In genomic region chr7:35865287-35865686, GRCh38 we compare ENCODE assay signal across 18 cellular contexts.
DNase-seq lines count a peak whose midpoint lies in the region; ATAC-seq, FAIRE-seq and TF ChIP-seq lines count a peak whose summit lies in the region.
"Had no signal": no experiment of that assay in that cellular context is flagged by ENCODE, and none has a peak within 500 bp of the region (broad histone marks: within the 10 kb centered on the region; RNA-seq: fewer than 3 reads in every experiment).

No MANE protein-coding gene starts in this region.

- H3K4me3 ChIP-seq in cardiac muscle cell (no peak overlapping the region), hepatocyte (no peak overlapping the region), osteoblast (ENCODE audit: insufficient read depth, low read length) (no peak overlapping the region)
- H3K4me3 ChIP-seq: BLaER1, GM23338 had no signal

- H2AFZ ChIP-seq in hepatocyte (no peak overlapping the region), osteoblast (ENCODE audit: low read length) (no peak overlapping the region)
- H2AFZ ChIP-seq: GM23338 had no signal

- H3K27ac ChIP-seq in cardiac muscle cell: peak overlapping the region; percentile 81
- peak overlapping the region; percentile 31 for H3K27ac ChIP-seq in hepatocyte
- H3K27ac ChIP-seq in osteoblast (ENCODE audit: low read depth, low read length): no peak overlapping the region
- H3K27ac ChIP-seq: 22Rv1, BLaER1, HL-60 had no signal

- FAIRE-seq in GM12891 (lab: Jason Lieb, UNC): no peak
- FAIRE-seq: GM18507 had no signal

- H3K4me1 ChIP-seq in cardiac muscle cell (ENCODE audit: low read depth) (peaks cover 17% of the 10 kb centered on the region), hepatocyte (ENCODE audit: insufficient read depth) (peaks cover 7% of the 10 kb centered on the region), osteoblast (ENCODE audit: insufficient read depth, low read length) (peaks cover 11% of the 10 kb centered on the region)
- H3K4me1 ChIP-seq: BLaER1 had no signal

- TF ChIP-seq POLR2A in GM12891 (IDR thresholded peaks at IDR 0.05; ENCODE audit: low read depth, low read length): no peak

- H3K4me2 ChIP-seq in hepatocyte (no peak overlapping the region), osteoblast (ENCODE audit: insufficient read depth, low read length) (no peak overlapping the region)
- H3K4me2 ChIP-seq: BLaER1, GM23338 had no signal

- H3K9me3 ChIP-seq in cardiac muscle cell (ENCODE audit: low read depth) (no peaks in the 10 kb centered on the region), hepatocyte (ENCODE audit: low read depth) (no peaks in the 10 kb centered on the region), osteoblast (ENCODE audit: low read depth, low read length) (no peaks in the 10 kb centered on the region)
- H3K9me3 ChIP-seq: BLaER1 had no signal

- TF ChIP-seq CTCF in cardiac muscle cell (IDR thresholded peaks at IDR 0.05; ENCODE audit: low read depth, low read length): no peak
- TF ChIP-seq CTCF in hepatocyte (IDR thresholded peaks at IDR 0.05; ENCODE audit: poor library complexity): no peak
- no peak for TF ChIP-seq CTCF in osteoblast (IDR thresholded peaks at IDR 0.05; ENCODE audit: extremely low read depth, low read depth, low read length)

- H3K9me2 ChIP-seq in hepatocyte (replicated peaks; ENCODE audit: insufficient read depth): no peaks in the 10 kb centered on the region

- H3K27me3 ChIP-seq in cardiac muscle cell (no peaks in the 10 kb centered on the region), hepatocyte (no peaks in the 10 kb centered on the region), osteoblast (ENCODE audit: insufficient read depth, low read length) (no peaks in the 10 kb centered on the region)
- H3K27me3 ChIP-seq: BLaER1 had no signal

- ATAC-seq in Right ventricle myocardium superior (ENCODE audit: poor library complexity) (no peak), HG02870 (IDR thresholded peaks at IDR 0.05; ENCODE audit: unreplicated experiment) (no peak)
- ATAC-seq: GM23338 had no signal

- no peaks in the 10 kb centered on the region for H3K36me3 ChIP-seq in cardiac muscle cell
- H3K36me3 ChIP-seq in hepatocyte (replicated peaks; ENCODE audit: insufficient read depth, low read depth): no peaks in the 10 kb centered on the region
- H3K36me3 ChIP-seq in osteoblast (ENCODE audit: insufficient read depth, low read length): peaks cover 27% of the 10 kb centered on the region

- 71% methylated on average over 3 of the region's 3 CpGs for WGBS in hepatocyte (ENCODE audit: low lambda C conversion rate, missing lambda C conversion rate)

- peaks cover 70% of the 10 kb centered on the region for H3K79me2 ChIP-seq in hepatocyte
- H3K79me2 ChIP-seq in osteoblast (ENCODE audit: insufficient read depth, low read length): peaks cover 63% of the 10 kb centered on the region

- peaks cover 14% of the 10 kb centered on the region for H4K20me1 ChIP-seq in hepatocyte (ENCODE audit: insufficient read depth, poor library complexity, severe bottlenecking)
- H4K20me1 ChIP-seq in osteoblast (ENCODE audit: insufficient read depth, low read length): peaks cover 5% of the 10 kb centered on the region

- no peak for DNase-seq in cardiac muscle cell (ENCODE audit: low read depth in 1 of 2, low spot score in 1 of 2)
- no peak for DNase-seq in Right ventricle myocardium superior
- no peak for DNase-seq in hepatocyte (ENCODE audit: low spot score)
- DNase-seq in osteoblast (ENCODE audit: insufficient read length, low spot score, missing footprints): peak; percentile 15
- no peak for DNase-seq in HK-2 (ENCODE audit: unreplicated experiment)
- DNase-seq in midbrain (lab: John Stamatoyannopoulos, UW): no peak
- no peak for DNase-seq in GM12891 (ENCODE audit: insufficient read length, low spot score)
- DNase-seq: DMS53, GF-D8, H9, IMR-90, KBM-7 had no signal

- intact Hi-C loops in Right ventricle myocardium superior (cut with DNase I): loop anchor here (5.0 kb wide), 1 partner anchor 43 kb away; no protein-coding TSS in a partner anchor

TF ChIP-seq in GM12891, 5 proteins besides CTCF, POLR2A, EP300 and RAD21:
- no peak for TF ChIP-seq POLR2AphosphoS5 (IDR thresholded peaks at IDR 0.05; ENCODE audit: low read depth, low read length)
- no peak for TF ChIP-seq POU2F2 (IDR thresholded peaks at IDR 0.05; ENCODE audit: low read depth, low read length)
- TF ChIP-seq PAX5 (IDR thresholded peaks at IDR 0.05; ENCODE audit: insufficient read depth, low read length, severe bottlenecking): no peak
- TF ChIP-seq TAF1 (IDR thresholded peaks at IDR 0.05; ENCODE audit: low read depth, low read length): no peak
- no peak for TF ChIP-seq SPI1 (IDR thresholded peaks at IDR 0.05; ENCODE audit: low read depth, low read length)
